ENCODE assay signal across 22 cellular contexts in genomic region chr14:96876747-96877146, GRCh38.
"Had no signal": no experiment of that assay in that cellular context is flagged by ENCODE, and none has a peak within 500 bp of the region (broad histone marks: within the 10 kb centered on the region; RNA-seq: fewer than 3 reads in every experiment).

No MANE protein-coding gene starts in this region.

- H3K27me3 ChIP-seq: colonic mucosa, gastroesophageal sphincter, neutrophil, right atrium auricular region, suprapubic skin, thyroid gland, upper lobe of left lung, uterus had no signal

- H3K9me3 ChIP-seq: colonic mucosa, gastroesophageal sphincter, neutrophil, right atrium auricular region, suprapubic skin, thyroid gland, upper lobe of left lung, uterus had no signal

- H3K4me3 ChIP-seq: colonic mucosa, gastroesophageal sphincter, right atrium auricular region, smooth muscle cell, suprapubic skin, thyroid gland, upper lobe of left lung, uterus had no signal

- H3K27ac ChIP-seq: colonic mucosa, gastroesophageal sphincter, neutrophil, right atrium auricular region, suprapubic skin, thyroid gland, upper lobe of left lung, uterus had no signal

- FAIRE-seq: keratinocyte had no signal

- ATAC-seq: esophagus mucosa; gastroesophageal sphincter; left ventricle myocardium superior; naive thymus-derived CD8-positive, alpha-beta T cell; stimulated activated effector memory CD8-positive, alpha-beta T cell treated with anti-CD3 and anti-CD28 coated beads, Interleukin-12 subunit alpha, Interleukin-12 subunit beta, amount 100 ng/mL, for 72 hours; stimulated activated naive CD8-positive, alpha-beta T cell treated with anti-CD3 and anti-CD28 coated beads, Interleukin-15, Interleukin-2, amounts not matched to agents 100 U/mL and 50 U/mL, for 24 hours had no signal

- H3K4me1 ChIP-seq: colonic mucosa, gastroesophageal sphincter, right atrium auricular region, suprapubic skin, thyroid gland, upper lobe of left lung, uterus had no signal

- DNase-seq: colonic mucosa; dermis blood vessel endothelial cell; endodermal cell; glutamatergic neuron; left ventricle myocardium superior; mesendoderm; naive thymus-derived CD8-positive, alpha-beta T cell; posterior cingulate gyrus; stimulated activated CD4-positive, alpha-beta T cell treated with anti-CD3 and anti-CD28 coated beads, Interleukin-2, amount 100 ng/mL, for 48 hours; stimulated activated CD8-positive, alpha-beta memory T cell treated with anti-CD3 and anti-CD28 coated beads, Interleukin-4, amount 100 ng/mL, for 48 hours; stimulated activated naive CD8-positive, alpha-beta T cell treated with anti-CD3 and anti-CD28 coated beads, Interleukin-15, Interleukin-2, amounts not matched to agents 100 U/mL and 50 U/mL, for 24 hours; thyroid gland; upper lobe of left lung; uterus had no signal

- H3K36me3 ChIP-seq: colonic mucosa, right atrium auricular region, thyroid gland, uterus had no signal
